In the genomic region with DNA sequence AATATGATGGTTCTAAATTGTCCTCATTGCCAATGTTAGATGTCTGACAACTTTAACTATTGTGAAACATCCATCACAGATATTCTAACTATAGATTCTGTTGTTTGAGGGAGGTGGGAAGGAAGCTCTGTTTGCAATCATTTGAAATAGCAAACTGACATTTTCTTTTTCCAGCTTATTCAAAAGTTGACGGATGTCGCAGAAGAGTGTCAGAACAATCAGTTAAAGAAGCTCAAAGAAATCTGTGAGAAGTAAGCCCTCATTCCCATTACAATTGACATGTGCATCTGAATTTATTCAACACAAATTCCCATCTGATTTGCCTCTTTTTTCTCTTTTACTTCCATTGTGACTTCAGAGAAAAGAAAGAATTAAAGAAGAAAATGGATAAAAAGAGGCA, we compare ENCODE assay signal across 27 cellular contexts.
DNase-seq lines count a peak whose midpoint lies in the region; ATAC-seq, FAIRE-seq and TF ChIP-seq lines count a peak whose summit lies in the region.
"Had no signal": no experiment of that assay in that cellular context is flagged by ENCODE, and none has a peak within 500 bp of the region (broad histone marks: within the 10 kb centered on the region; RNA-seq: fewer than 3 reads in every experiment).

No MANE protein-coding gene starts in this region.

- in situ Hi-C loops in HepG2 (cut with HindIII; ENCODE audit: extremely low pct_ligation_motif_present, low pct_unique_long_range_greater_than_20kb), result loop anchor here (10.0 kb wide), 1 partner anchor 577 kb away; no protein-coding TSS in a partner anchor

- no peak for FAIRE-seq in HepG2 (lab: Jason Lieb, UNC)
- FAIRE-seq: A204.1, D721Med, GM12878, GM19239 had no signal

- no peak overlapping the region for H3K27ac ChIP-seq in HepG2 (ENCODE audit: extremely low read length, insufficient read depth, low read length)
- H3K27ac ChIP-seq in right lobe of liver, result no peak overlapping the region
- no peak overlapping the region for H3K27ac ChIP-seq in endodermal cell (ENCODE audit: low read depth, low read length)
- H3K27ac ChIP-seq in neural cell (ENCODE audit: low read length), result no peak overlapping the region
- H3K27ac ChIP-seq: 22Rv1; BLaER1 treated with 17β-estradiol and CSF1 and Interleukin-3, amounts not matched to agents 10 nM and 100 nM had no signal

- H3K27ac Mint-ChIP-seq in endodermal cell, result peak overlapping the region; percentile 23
- H3K27ac Mint-ChIP-seq: CD14-positive monocyte; CD4-positive, alpha-beta T cell; CD8-positive, alpha-beta memory T cell; GM23338 had no signal

- H3K4me3 ChIP-seq in HepG2 (replicated peaks in 1 of 3; ENCODE audit: insufficient read depth in 1 of 3, low read depth in 2 of 3, low read length in 3 of 3), result no peak overlapping the region
- no peak overlapping the region for H3K4me3 ChIP-seq in right lobe of liver
- H3K4me3 ChIP-seq in endodermal cell (ENCODE audit: low read length), result peak overlapping the region; percentile 19
- no peak overlapping the region for H3K4me3 ChIP-seq in neural cell (ENCODE audit: low read length)
- H3K4me3 ChIP-seq in lower leg skin (ENCODE audit: low read depth, poor library complexity, severe bottlenecking), result no peak overlapping the region
- H3K4me3 ChIP-seq: BLaER1 treated with 17β-estradiol and CSF1 and Interleukin-3, amounts not matched to agents 10 nM and 100 nM; GM12878; GM23338 had no signal

- H3K27me3 ChIP-seq in HepG2 (ENCODE audit: control insufficient read depth in 1 of 2, insufficient read depth in 2 of 2, low read length in 2 of 2) (no peaks in the 10 kb centered on the region), right lobe of liver (no peaks in the 10 kb centered on the region), endodermal cell (ENCODE audit: control insufficient read depth, insufficient read depth, low read length, poor library complexity, severe bottlenecking) (no peaks in the 10 kb centered on the region), neural cell (ENCODE audit: insufficient read depth, low read depth, low read length) (peaks cover 3% of the 10 kb centered on the region)
- H3K27me3 ChIP-seq: BE2C; BLaER1 treated with 17β-estradiol and CSF1 and Interleukin-3, amounts not matched to agents 10 nM and 100 nM had no signal

- BruUV-seq in HepG2 (replicated peaks; lab: Mats Ljungman, UMichigan), result no TSS peak

- H4K20me1 ChIP-seq in HepG2 (ENCODE audit: insufficient read depth, low read length), result no peaks in the 10 kb centered on the region
- no peaks in the 10 kb centered on the region for H4K20me1 ChIP-seq in neural cell (ENCODE audit: insufficient read depth)
- H4K20me1 ChIP-seq: BLaER1 treated with 17β-estradiol and CSF1 and Interleukin-3, amounts not matched to agents 10 nM and 100 nM had no signal

- peaks cover 13% of the 10 kb centered on the region for H3K36me3 Mint-ChIP-seq in endodermal cell (ENCODE audit: low read depth)

- H3K79me2 ChIP-seq in HepG2 (ENCODE audit: insufficient read depth, low read length), result no peaks in the 10 kb centered on the region
- no peaks in the 10 kb centered on the region for H3K79me2 ChIP-seq in neural cell (replicated peaks; ENCODE audit: insufficient read depth, low read length)

- H3K9me2 ChIP-seq in neural cell (ENCODE audit: insufficient read depth, low read length), result no peaks in the 10 kb centered on the region

- POLR2A ChIA-PET in HepG2 (lab: Yijun Ruan, JAX), result no interaction called here

- no peaks in the 10 kb centered on the region for H3K9me3 ChIP-seq in HepG2 (ENCODE audit: low read length)
- H3K9me3 ChIP-seq in right lobe of liver, result no peaks in the 10 kb centered on the region
- H3K9me3 ChIP-seq in endodermal cell (ENCODE audit: control insufficient read depth, low read length), result no peaks in the 10 kb centered on the region
- no peaks in the 10 kb centered on the region for H3K9me3 ChIP-seq in neural cell (ENCODE audit: low read length)
- H3K9me3 ChIP-seq: BE2C; BLaER1 treated with 17β-estradiol and CSF1 and Interleukin-3, amounts not matched to agents 10 nM and 100 nM had no signal

- H3K9me3 Mint-ChIP-seq in endodermal cell, result peaks cover 5% of the 10 kb centered on the region
- H3K9me3 Mint-ChIP-seq: CD14-positive monocyte; CD4-positive, alpha-beta T cell; CD8-positive, alpha-beta memory T cell; GM23338; H9 had no signal

- H2AFZ ChIP-seq in HepG2 (ENCODE audit: low read length) (no peak overlapping the region), neural cell (ENCODE audit: low read depth, low read length) (no peak overlapping the region)
- H2AFZ ChIP-seq: GM23338 had no signal

- H3K4me3 Mint-ChIP-seq in endodermal cell, result no peak overlapping the region
- H3K4me3 Mint-ChIP-seq: CD14-positive monocyte; CD4-positive, alpha-beta T cell; CD8-positive, alpha-beta memory T cell; GM23338; H9 had no signal

- H3K9ac ChIP-seq in HepG2 (ENCODE audit: insufficient read depth, low read depth, low read length) (no peak overlapping the region), endodermal cell (ENCODE audit: extremely low read depth, low read length, poor library complexity, severe bottlenecking) (no peak overlapping the region), neural cell (ENCODE audit: low read length) (no peak overlapping the region)
- H3K9ac ChIP-seq: BLaER1 treated with 17β-estradiol and CSF1 and Interleukin-3, amounts not matched to agents 10 nM and 100 nM had no signal

- CTCF ChIA-PET in HepG2 (lab: Yijun Ruan, JAX; ENCODE audit: low intra/inter-chr PET ratio, low total read pairs), result no interaction called here

- peaks cover 25% of the 10 kb centered on the region for H3K4me1 Mint-ChIP-seq in endodermal cell
- H3K4me1 Mint-ChIP-seq: CD8-positive, alpha-beta memory T cell had no signal

- TF ChIP-seq EP300 in HepG2 (IDR thresholded peaks at IDR 0.05; ENCODE audit: low read depth in 2 of 2, low read length in 2 of 2) (no peak), HepG2 (CRISPR knock-in tag; IDR thresholded peaks at IDR 0.05; ENCODE audit: borderline replicate concordance) (no peak), neural cell (conservative IDR thresholded peaks at IDR 0.05; ENCODE audit: poor library complexity, severe bottlenecking) (peak; percentile 98)

- ATAC-seq in HepG2 (no peak), right lobe of liver (no peak), GM21576 (IDR thresholded peaks at IDR 0.05; ENCODE audit: unreplicated experiment) (no peak)
- ATAC-seq: GM12878, GM23338, HCT116 had no signal

- TF ChIP-seq RAD21 in HepG2 (CRISPR knock-in tag; IDR thresholded peaks at IDR 0.05), result no peak
- TF ChIP-seq RAD21 in neural cell (conservative IDR thresholded peaks at IDR 0.05), result no peak

- 96% methylated on average over 2 of the region's 2 CpGs for WGBS in HepG2 (ENCODE audit: low lambda C conversion rate)
- WGBS in right lobe of liver (ENCODE audit: insufficient coverage, low coverage, low lambda C conversion rate, missing lambda C conversion rate), result 78% methylated on average over 2 of the region's 2 CpGs
- 70 to 93% methylated on average over 2 of the region's 2 CpGs for WGBS in endodermal cell (ENCODE audit: insufficient coverage in 1 of 2, insufficient read length in 1 of 2), 2 experiments
- WGBS in lower leg skin, 2 donors, result 92 to 95% methylated on average over 2 of the region's 2 CpGs

- intact Hi-C loops in HepG2 (cut with micrococcal nuclease; ENCODE audit: unreplicated experiment) (no loop called here), right lobe of liver (cut with DNase I) (no loop called here), lower leg skin (cut with DNase I; ENCODE audit: low total_unique reads) (no loop called here)

- DNase-seq in HepG2 (ENCODE audit: low spot score) (no peak), right lobe of liver (no peak), endodermal cell (no peak), NCI-H2227 (lab: John Stamatoyannopoulos, UW; ENCODE audit: unreplicated experiment) (no peak), lower leg skin (ENCODE audit: low spot score in 2 of 2) (no peak)
- no peak for DNase-seq in activated CD4-positive, alpha-beta T cell treated with anti-CD3 and anti-CD28 coated beads for 1 hour
- DNase-seq: ACHN; AML-193; BE2C; CD4-positive, alpha-beta T cell; CD8-positive, alpha-beta memory T cell; DMS 273 treated with DMSO at 0.1 percent for 48 hours; DMS79; EL; GDM1; H9 had no signal

- no peaks in the 10 kb centered on the region for H3K27me3 Mint-ChIP-seq in endodermal cell (ENCODE audit: insufficient read depth)
- H3K27me3 Mint-ChIP-seq: CD4-positive, alpha-beta T cell; CD8-positive, alpha-beta memory T cell had no signal

- H3K36me3 ChIP-seq in HepG2 (replicated peaks in 1 of 2; ENCODE audit: control insufficient read depth in 1 of 2, insufficient read depth in 2 of 2, low read length in 2 of 2), result peaks cover 7 to 47% of the 10 kb centered on the region in 2 experiments
- no peaks in the 10 kb centered on the region for H3K36me3 ChIP-seq in right lobe of liver
- H3K36me3 ChIP-seq in endodermal cell (ENCODE audit: control insufficient read depth, insufficient read depth, low read length), result peaks cover 5% of the 10 kb centered on the region
- no peaks in the 10 kb centered on the region for H3K36me3 ChIP-seq in neural cell (ENCODE audit: insufficient read depth, low read length)

- no peaks in the 10 kb centered on the region for H3F3A ChIP-seq in neural cell (ENCODE audit: insufficient read depth, low read length, poor library complexity, severe bottlenecking)

- no peak overlapping the region for H3K4me2 ChIP-seq in HepG2 (ENCODE audit: low read depth, low read length)
- no peak overlapping the region for H3K4me2 ChIP-seq in neural cell (ENCODE audit: low read length)
- H3K4me2 ChIP-seq: BLaER1 treated with 17β-estradiol and CSF1 and Interleukin-3, amounts not matched to agents 10 nM and 100 nM; GM23338 had no signal

- no peaks in the 10 kb centered on the region for H3K4me1 ChIP-seq in HepG2 (ENCODE audit: insufficient read depth, low read length)
- no peaks in the 10 kb centered on the region for H3K4me1 ChIP-seq in right lobe of liver
- H3K4me1 ChIP-seq in endodermal cell (ENCODE audit: control insufficient read depth, insufficient read depth, low read length), result no peaks in the 10 kb centered on the region

- TF ChIP-seq CTCF in HepG2 (CRISPR knock-in tag; IDR thresholded peaks at IDR 0.05) (no peak), right lobe of liver (IDR thresholded peaks at IDR 0.05) (no peak), endodermal cell (conservative IDR thresholded peaks at IDR 0.05) (no peak), neural cell (IDR thresholded peaks at IDR 0.05; ENCODE audit: poor library complexity, severe bottlenecking) (no peak), lower leg skin (IDR thresholded peaks at IDR 0.05) (no peak)

- no peak for TF ChIP-seq POLR2A in HepG2 (IDR thresholded peaks at IDR 0.05; ENCODE audit: insufficient read depth in 1 of 2, low read depth in 2 of 2, low read length in 2 of 2)
- TF ChIP-seq POLR2A in right lobe of liver (IDR thresholded peaks at IDR 0.05), result no peak
- TF ChIP-seq POLR2A in lower leg skin (IDR thresholded peaks at IDR 0.05), result no peak

TF ChIP-seq in HepG2, 621 proteins besides CTCF, POLR2A, EP300 and RAD21 (continues in another document):
- TF ChIP-seq POLR2AphosphoS2 (IDR thresholded peaks at IDR 0.05; ENCODE audit: low read depth, low read length) (no peak), CEBPB (IDR thresholded peaks at IDR 0.05; ENCODE audit: borderline replicate concordance, low read depth, low read length) (peak; percentile 32; the same call in 1 of the 2 replicates)
